Comparison of ENCODE assay signal across 33 cellular contexts in genomic region chr2:30860003-30860402, GRCh38. TPM values are rescaled to one million over a fixed set of nuclear protein-coding genes. Genes with fewer than 3 reads are reported as not detected.
"Had no signal": no experiment of that assay in that cellular context is flagged by ENCODE, and none has a peak within 500 bp of the region (broad histone marks: within the 10 kb centered on the region; RNA-seq: fewer than 3 reads in every experiment).

No MANE protein-coding gene starts in this region.

- H3K27me3 ChIP-seq: adrenal gland, body of pancreas, colonic mucosa, esophagus squamous epithelium, ovary, sigmoid colon, stomach, suprapubic skin, tibial nerve had no signal

- H3K4me1 ChIP-seq: adrenal gland, body of pancreas, colonic mucosa, prostate gland, sigmoid colon, suprapubic skin, tibial nerve had no signal

- H3K9me3 ChIP-seq: adrenal gland, body of pancreas, colonic mucosa, esophagus squamous epithelium, neutrophil, ovary, prostate gland, sigmoid colon, stomach, suprapubic skin had no signal

- DNase-seq: activated CD4-positive, alpha-beta memory T cell treated with anti-CD3 and anti-CD28 coated beads for 36 hours; activated CD4-positive, alpha-beta T cell treated with anti-CD3 and anti-CD28 coated beads, Interleukin-2, amount 10 ng/mL, durations not matched to agents 24 days and 14 days; activated CD4-positive, CD25-positive, alpha-beta regulatory T cell treated with anti-CD3 and anti-CD28 coated beads, Interleukin-2, amount 50 U/mL, for 72 hours; activated CD8-positive, alpha-beta memory T cell treated with anti-CD3 and anti-CD28 coated beads, Interleukin-2, amount 50 U/mL, for 4 hours; activated effector memory CD4-positive, alpha-beta T cell treated with anti-CD3 and anti-CD28 coated beads, Interleukin-2, amount 50 U/mL, for 16 hours; activated naive CD4-positive, alpha-beta T cell treated with anti-CD3 and anti-CD28 coated beads for 36 hours; activated naive CD8-positive, alpha-beta T cell treated with anti-CD3 and anti-CD28 coated beads for 36 hours; activated T-cell treated with anti-CD3 and anti-CD28 coated beads, Interleukin-2, amount 50 U/mL, for 1 hour; adrenal gland; aorta; body of pancreas; colonic mucosa; effector CD8-positive, alpha-beta T cell; esophagus squamous epithelium; foreskin melanocyte; mesenchymal stem cell; ovary; retina; sigmoid colon; stimulated activated CD4-positive, alpha-beta T cell treated with anti-CD3 and anti-CD28 coated beads, Interleukin-15, amount 100 ng/mL, for 24 hours; stimulated activated CD4-positive, alpha-beta T cell treated with anti-CD3 and anti-CD28 coated beads, Interleukin-2, amount 100 ng/mL, for 24 hours; stimulated activated naive B cell treated with anti-CD40 and anti-IgM and Interleukin-4, amounts not matched to agents 10 μg/mL and 1 μg/mL and 100 μg/mL, for 72 hours; stomach had no signal

- H3K36me3 ChIP-seq: adrenal gland, colonic mucosa, esophagus squamous epithelium, neutrophil, ovary, prostate gland, sigmoid colon, stomach, suprapubic skin, tibial nerve had no signal

- FAIRE-seq: endometrium had no signal

- ATAC-seq: body of pancreas; natural killer cell treated with Interleukin-12 subunit alpha and Interleukin-12 subunit beta and Interleukin-15 and Interleukin-18, amount 100 ng/mL, for 72 hours; stimulated activated naive B cell treated with anti-CD40 and anti-IgM and Interleukin-4, amounts not matched to agents 10 μg/mL and 1 μg/mL and 100 μg/mL, for 72 hours had no signal

- H3K27ac ChIP-seq: adrenal gland, body of pancreas, colonic mucosa, epithelial cell of prostate, esophagus squamous epithelium, neutrophil, ovary, prostate gland, sigmoid colon, stomach, suprapubic skin, tibial nerve had no signal

- H3K4me3 ChIP-seq: adrenal gland, body of pancreas, colonic mucosa, esophagus squamous epithelium, ovary, prostate gland, sigmoid colon, stomach, suprapubic skin, tibial nerve had no signal

RNA-seq across cellular contexts. Expression of gene CAPN13, which starts 52.8 kb away (rescaled TPM):
- total RNA-seq: activated CD4-positive, alpha-beta memory T cell treated with anti-CD3 and anti-CD28 coated beads for 36 hours; activated CD4-positive, alpha-beta T cell treated with anti-CD3 and anti-CD28 coated beads, Interleukin-2, amount 10 ng/mL, durations not matched to agents 24 days and 14 days; activated CD8-positive, alpha-beta memory T cell treated with anti-CD3 and anti-CD28 coated beads for 36 hours; activated naive CD4-positive, alpha-beta T cell treated with anti-CD3 and anti-CD28 coated beads for 36 hours; activated naive CD8-positive, alpha-beta T cell treated with anti-CD3 and anti-CD28 coated beads for 36 hours; activated T-helper 1 cell treated with anti-CD3 and anti-CD28 coated beads, Interleukin-12 subunit alpha, Interleukin-12 subunit beta, Interleukin-2, Interleukin-4 antibody, amounts not matched to agents 30 ng/mL and 10 ng/mL and 1 ng/mL, durations not matched to agents 14 hours and 24 hours and 36 hours; aorta; dermis microvascular lymphatic vessel endothelial cell; natural killer cell treated with Interleukin-12 subunit alpha and Interleukin-12 subunit beta and Interleukin-15 and Interleukin-18, amount 100 ng/mL, for 72 hours; sigmoid colon; tibial nerve had no signal
